In genomic region chr1:232149302-232150201, GRCh38 we compare ENCODE assay signal across 12 cellular contexts.
DNase-seq lines count a peak whose midpoint lies in the region; TF ChIP-seq lines count a peak whose summit lies in the region.
"Had no signal": no experiment of that assay in that cellular context is flagged by ENCODE, and none has a peak within 500 bp of the region (broad histone marks: within the 10 kb centered on the region; RNA-seq: fewer than 3 reads in every experiment).

No MANE protein-coding gene starts in this region.

- DNase-seq in Daoy (ENCODE audit: low read depth): peak; percentile 64
- DNase-seq in NCI-H774 (lab: John Stamatoyannopoulos, UW): peak; percentile 10
- DNase-seq in choroid plexus epithelial cell (ENCODE audit: low read depth): peak; percentile 70
- DNase-seq in mesothelial cell of epicardium (ENCODE audit: low spot score in 2 of 2, unreplicated experiment in 2 of 2): no peak
- DNase-seq in NCI-H1694 treated with DMSO at 0.1 percent for 48 hours (lab: John Stamatoyannopoulos, UW): no peak
- DNase-seq in effector memory CD4-positive, alpha-beta T cell: no peak
- DNase-seq in activated CD4-positive, CD25-positive, alpha-beta regulatory T cell (lab: John Stamatoyannopoulos, UW): no peak
- no peak for DNase-seq in posterior cingulate gyrus
- DNase-seq: Caco-2; NCI-H1092; NCI-H345; stimulated activated naive CD8-positive, alpha-beta T cell treated with anti-CD3 and anti-CD28 coated beads, Interleukin-15, Interleukin-2, amounts not matched to agents 100 U/mL and 50 U/mL, for 24 hours had no signal

- H3K27ac Mint-ChIP-seq in mesothelial cell of epicardium: peak overlapping the region; percentile 53

- intact Hi-C loops in posterior cingulate gyrus (cut with DNase I): no loop called here

- H3K27me3 ChIP-seq in effector memory CD4-positive, alpha-beta T cell (replicated peaks; ENCODE audit: control insufficient read depth, insufficient read depth, low read length, poor library complexity, severe bottlenecking): no peaks in the 10 kb centered on the region

- H3K9me3 Mint-ChIP-seq in mesothelial cell of epicardium: no peaks in the 10 kb centered on the region

- no peaks in the 10 kb centered on the region for H3K36me3 ChIP-seq in effector memory CD4-positive, alpha-beta T cell (ENCODE audit: control insufficient read depth, insufficient read depth, low read length)

- H3K4me1 Mint-ChIP-seq in mesothelial cell of epicardium: peaks cover 13% of the 10 kb centered on the region

- TF ChIP-seq CTCF in choroid plexus epithelial cell (conservative IDR thresholded peaks at IDR 0.05; ENCODE audit: low read depth, low read length) (no peak), mesothelial cell of epicardium (IDR thresholded peaks at IDR 0.05; ENCODE audit: unreplicated experiment) (no peak)

- no peaks in the 10 kb centered on the region for H3K36me3 Mint-ChIP-seq in mesothelial cell of epicardium

- H3K9me3 ChIP-seq in effector memory CD4-positive, alpha-beta T cell (ENCODE audit: control insufficient read depth, low read length): no peaks in the 10 kb centered on the region
- H3K9me3 ChIP-seq: Caco-2 had no signal

- H3K27me3 Mint-ChIP-seq in mesothelial cell of epicardium (ENCODE audit: low read depth): no peaks in the 10 kb centered on the region

- no peak overlapping the region for H3K4me3 Mint-ChIP-seq in mesothelial cell of epicardium

- no peaks in the 10 kb centered on the region for H3K4me1 ChIP-seq in effector memory CD4-positive, alpha-beta T cell (ENCODE audit: control insufficient read depth, insufficient read depth, low read length, poor library complexity, severe bottlenecking)
- H3K4me1 ChIP-seq: Caco-2 had no signal

- H3K4me3 ChIP-seq in choroid plexus epithelial cell (ENCODE audit: low read depth, low read length): no peak overlapping the region
- H3K4me3 ChIP-seq in effector memory CD4-positive, alpha-beta T cell (ENCODE audit: insufficient read depth, low read depth, low read length, poor library complexity, severe bottlenecking): no peak overlapping the region

- no peak overlapping the region for H3K27ac ChIP-seq in effector memory CD4-positive, alpha-beta T cell (ENCODE audit: insufficient read depth, low read length, poor library complexity, severe bottlenecking)

Comparison
In these comparisons a context has a peak if more than half of its experiments do, and no peak if none do; other contexts are left out.
1. DNase-seq: peak in Daoy (single experiment), NCI-H774 (single experiment) and choroid plexus epithelial cell (single experiment); none in mesothelial cell of epicardium (0 of 2), NCI-H1694 treated with DMSO at 0.1 percent for 48 hours (single experiment), effector memory CD4-positive, alpha-beta T cell (0 of 3), activated CD4-positive, CD25-positive, alpha-beta regulatory T cell (0 of 4) and posterior cingulate gyrus (0 of 10).